ENCODE assay signal across 14 cellular contexts in genomic region chr6:10749734-10750133, GRCh38. TPM values are rescaled to one million over a fixed set of nuclear protein-coding genes. Genes with fewer than 3 reads are reported as not detected.
DNase-seq lines count a peak whose midpoint lies in the region; ATAC-seq, FAIRE-seq and TF ChIP-seq lines count a peak whose summit lies in the region.
"Had no signal": no experiment of that assay in that cellular context is flagged by ENCODE, and none has a peak within 500 bp of the region (broad histone marks: within the 10 kb centered on the region; RNA-seq: fewer than 3 reads in every experiment).

No MANE protein-coding gene starts in this region.

- intact Hi-C loops in Caco-2 (cut with micrococcal nuclease; ENCODE audit: unreplicated experiment), result no loop called here
- intact Hi-C loops in heart right ventricle (cut with DNase I), result loop anchor here in 2 of 10 donors (5.0 to 10.0 kb wide), 2 partner anchors 55 to 57 kb away; partner anchors contain the start of genes C6orf52 (in 2 of the 2) and PAK1IP1 (in 2 of the 2)

- no peak for DNase-seq in A549 (ENCODE audit: low read depth in 1 of 2, low spot score in 1 of 2)
- no peak for DNase-seq in Caco-2
- DNase-seq in SK-N-MC (ENCODE audit: low read depth, low spot score), result no peak
- DNase-seq in endodermal cell, result no peak
- no peak for DNase-seq in stimulated activated CD4-positive, alpha-beta T cell treated with anti-CD3 and anti-CD28 coated beads, Interleukin-2, amount 100 ng/mL, for 48 hours
- DNase-seq in heart right ventricle, result no peak
- no peak for DNase-seq in inferior parietal cortex (ENCODE audit: extremely low spot score)
- DNase-seq: activated CD4-positive, CD25-positive, alpha-beta regulatory T cell treated with anti-CD3 and anti-CD28 coated beads, Interleukin-2, amount 50 U/mL, for 72 hours; NCI-H1417; NCI-H524; substantia nigra had no signal

- H3K27me3 Mint-ChIP-seq in Caco-2 (ENCODE audit: insufficient read depth, unreplicated experiment) (no peaks in the 10 kb centered on the region), endodermal cell (ENCODE audit: insufficient read depth) (no peaks in the 10 kb centered on the region)

- H3K4me3 ChIP-seq in A549 (no peak overlapping the region), Caco-2 (ENCODE audit: low read depth, low read length) (no peak overlapping the region), SK-N-MC (0 out of 2 replicates have a peak overlapping the region, but pooled peaks have one; percentile 99), endodermal cell (ENCODE audit: low read length) (peak overlapping the region; percentile 87), heart right ventricle (no peak overlapping the region)

- 72% methylated on average over 2 of the region's 2 CpGs for WGBS in A549 (ENCODE audit: missing lambda C conversion rate)
- WGBS in endodermal cell (ENCODE audit: insufficient coverage in 1 of 2, insufficient read length in 1 of 2), 2 experiments, result 71 to 83% methylated on average over 1 to 2 of the region's 2 CpGs
- WGBS in heart right ventricle, 2 donors, result 26 to 32% methylated on average over 2 of the region's 2 CpGs

- peak overlapping the region; percentile 77 for H3K4me3 Mint-ChIP-seq in Caco-2 (ENCODE audit: unreplicated experiment)
- H3K4me3 Mint-ChIP-seq in endodermal cell, result peak overlapping the region; percentile 95

- TF ChIP-seq EP300 in A549 (IDR thresholded peaks at IDR 0.05), result no peak

- H3K4me1 ChIP-seq in A549 (peaks cover 20% of the 10 kb centered on the region), Caco-2 (peaks cover 23% of the 10 kb centered on the region), endodermal cell (ENCODE audit: control insufficient read depth, insufficient read depth, low read length) (peaks cover 18% of the 10 kb centered on the region), heart right ventricle (peaks cover 8 to 40% (median 25%) of the 10 kb centered on the region in 9 donors)

- H3K4me2 ChIP-seq in A549, result peak overlapping the region; percentile 85

- H3K27me3 ChIP-seq in Caco-2 (replicated peaks; ENCODE audit: control insufficient read depth, insufficient read depth, low read length) (no peaks in the 10 kb centered on the region), endodermal cell (ENCODE audit: control insufficient read depth, insufficient read depth, low read length, poor library complexity, severe bottlenecking) (no peaks in the 10 kb centered on the region), heart right ventricle (no peaks in the 10 kb centered on the region)

- CTCF ChIA-PET in A549 (lab: Yijun Ruan, JAX), result interaction anchor here (2.2 kb wide), 1 partner anchor 8 kb away, joined by 18 read pairs; no protein-coding TSS in a partner anchor
- CTCF ChIA-PET in Caco-2 (lab: Charles Lee), result no interaction called here

- H3K9me3 ChIP-seq in A549 (no peaks in the 10 kb centered on the region), Caco-2 (no peaks in the 10 kb centered on the region), SK-N-MC (ENCODE audit: low read depth, low read length) (no peaks in the 10 kb centered on the region), endodermal cell (ENCODE audit: control insufficient read depth, low read length) (no peaks in the 10 kb centered on the region), heart right ventricle (no peaks in the 10 kb centered on the region)

- no peak for TF ChIP-seq CTCF in A549 (IDR thresholded peaks at IDR 0.05)
- no peak for TF ChIP-seq CTCF in Caco-2 (IDR thresholded peaks at IDR 0.05; ENCODE audit: insufficient read depth in 1 of 2, low read depth in 1 of 2, low read length in 1 of 2, severe bottlenecking in 1 of 2, unreplicated experiment in 1 of 2)
- no peak for TF ChIP-seq CTCF in endodermal cell (conservative IDR thresholded peaks at IDR 0.05)
- TF ChIP-seq CTCF in heart right ventricle (IDR thresholded peaks at IDR 0.05), result no peak

- BruUV-seq in Caco-2 (replicated peaks; lab: Mats Ljungman, UMichigan), result no TSS peak

- H3K9ac ChIP-seq in SK-N-MC (ENCODE audit: insufficient read length), result no peak overlapping the region
- peak overlapping the region; percentile 93 for H3K9ac ChIP-seq in endodermal cell (ENCODE audit: extremely low read depth, low read length, poor library complexity, severe bottlenecking)

- POLR2A ChIA-PET in A549 (lab: Yijun Ruan, JAX) (no interaction called here), Caco-2 (lab: Charles Lee) (no interaction called here)

- no peak for TF ChIP-seq RAD21 in A549 (conservative IDR thresholded peaks at IDR 0.05 in 1 of 2, IDR thresholded peaks at IDR 0.05 in 1 of 2)

- H3K36me3 ChIP-seq in Caco-2 (ENCODE audit: control insufficient read depth, insufficient read depth, low read length) (peaks cover 2% of the 10 kb centered on the region; the same call in 1 of the 2 replicates), SK-N-MC (ENCODE audit: insufficient read depth, low read length) (peaks cover 51% of the 10 kb centered on the region), endodermal cell (ENCODE audit: control insufficient read depth, insufficient read depth, low read length) (peaks cover 44% of the 10 kb centered on the region), heart right ventricle (peaks cover 0 to 58% (median 14%) of the 10 kb centered on the region in 9 donors)

- H3K27ac ChIP-seq in A549, result 0 out of 6 replicates have a peak overlapping the region, but pooled peaks of 1 of the 2 experiments have one; percentile 4
- H3K27ac ChIP-seq in SK-N-MC, result no peak overlapping the region
- H3K27ac ChIP-seq in endodermal cell (ENCODE audit: low read depth, low read length), result peak overlapping the region; percentile 62
- no peak overlapping the region for H3K27ac ChIP-seq in heart right ventricle
- H3K27ac ChIP-seq: coronary artery had no signal

- H3K4me1 Mint-ChIP-seq in Caco-2 (ENCODE audit: low read depth, unreplicated experiment) (peaks cover 29% of the 10 kb centered on the region), endodermal cell (peaks cover 67% of the 10 kb centered on the region)

- H3K9me3 Mint-ChIP-seq in Caco-2 (ENCODE audit: unreplicated experiment) (no peaks in the 10 kb centered on the region), endodermal cell (no peaks in the 10 kb centered on the region)

- no peak for FAIRE-seq in A549 (lab: Jason Lieb, UNC)

- TF ChIP-seq POLR2A in A549 (IDR thresholded peaks at IDR 0.05; ENCODE audit: low read length), result no peak

- ATAC-seq in A549, result no peak
- ATAC-seq in HG03342 (IDR thresholded peaks at IDR 0.05; ENCODE audit: unreplicated experiment), result no peak
- no peak for ATAC-seq in heart right ventricle
- ATAC-seq: sciatic nerve had no signal

- H3K36me3 Mint-ChIP-seq in Caco-2 (ENCODE audit: insufficient read depth, unreplicated experiment) (peaks cover 56% of the 10 kb centered on the region), endodermal cell (ENCODE audit: low read depth) (peaks cover 44% of the 10 kb centered on the region)

- H3K27ac Mint-ChIP-seq in Caco-2 (ENCODE audit: unreplicated experiment) (no peak overlapping the region), endodermal cell (peak overlapping the region; percentile 97)

TF ChIP-seq in A549, 52 proteins besides CTCF, POLR2A, EP300 and RAD21 (continues in another document):
- TF ChIP-seq HOXB13 (CRISPR knock-in tag; IDR thresholded peaks at IDR 0.05; ENCODE audit: low read depth) (no peak), CEBPB (IDR thresholded peaks at IDR 0.05) (no peak)

RNA-seq across cellular contexts. Expression of gene TMEM14B, which starts 2.1 kb away (rescaled TPM):
- polyA plus RNA-seq in A549 (2011; rRNA removed), result 113 and 177 TPM in 2 replicates
- 112 and 120 TPM in 2 replicates for polyA plus RNA-seq in A549 (2012; cell fraction: cytosol; rRNA removed)
- polyA plus RNA-seq in A549 (2012; cell fraction: nucleus; rRNA removed), result 35.5 and 56.5 TPM in 2 replicates
- 118 to 152 TPM (median 121 TPM) in 3 replicates for polyA plus RNA-seq in A549 (2017; fragmentation: RNase III; extraction: RNeasy Plus Mini Kit Qiagen cat#74134 plus additional on column Dnase treatment)
- 29.2 and 36.2 TPM in 2 replicates for polyA minus RNA-seq in A549 (2011; rRNA and poly(A)+ RNA removed)
- 104 and 105 TPM in 2 replicates for total RNA-seq in Caco-2 (2022)
- 100 to 1,000 TPM; 165 to 242 TPM for total RNA-seq in endodermal cell
- polyA plus RNA-seq in endodermal cell (2013, experiment 1 of 2), result 111 TPM
- 120 TPM for polyA plus RNA-seq in endodermal cell (2013, experiment 2 of 2)
- 100 to 1,000 TPM in 9 of 10 donors, 10 to 100 TPM in 1; 93.5 to 116 (median 108) TPM for total RNA-seq in heart right ventricle
- polyA plus RNA-seq in heart right ventricle, result 10 to 100 TPM; 64.5 to 71.2 TPM

RNA-seq across cellular contexts. Expression of gene TMEM14C, which starts 26.9 kb away (rescaled TPM):
- polyA plus RNA-seq in A549 (2011; rRNA removed), result 173 and 230 TPM in 2 replicates
- polyA plus RNA-seq in A549 (2012; cell fraction: cytosol; rRNA removed), result 185 and 217 TPM in 2 replicates
- polyA plus RNA-seq in A549 (2012; cell fraction: nucleus; rRNA removed), result 111 and 117 TPM in 2 replicates
- 152 to 178 TPM (median 161 TPM) in 3 replicates for polyA plus RNA-seq in A549 (2017; fragmentation: RNase III; extraction: RNeasy Plus Mini Kit Qiagen cat#74134 plus additional on column Dnase treatment)
- polyA minus RNA-seq in A549 (2011; rRNA and poly(A)+ RNA removed), result 40.2 and 46.0 TPM in 2 replicates
- 116 and 134 TPM in 2 replicates for total RNA-seq in Caco-2 (2022)
- 100 to 1,000 TPM; 102 to 118 TPM for total RNA-seq in endodermal cell
- polyA plus RNA-seq in endodermal cell (2013, experiment 1 of 2), result 149 TPM
- 146 TPM for polyA plus RNA-seq in endodermal cell (2013, experiment 2 of 2)
- 100 to 1,000 TPM; 105 to 133 (median 116) TPM for total RNA-seq in heart right ventricle
- 100 to 1,000 TPM; 114 to 116 TPM for polyA plus RNA-seq in heart right ventricle

RNA-seq across cellular contexts. Expression of gene PAK1IP1, which starts 55.0 kb away (rescaled TPM):
- polyA plus RNA-seq in A549 (2011; rRNA removed) (26.8 and 33.4 TPM in 2 replicates), A549 (2017; fragmentation: RNase III; extraction: RNeasy Plus Mini Kit Qiagen cat#74134 plus additional on column Dnase treatment) (23.1 to 30.4 TPM (median 23.5 TPM) in 3 replicates), heart right ventricle (10 to 100 TPM in 1 of 2 donors, 1 to 10 TPM in 1; 6.1 to 15.7 TPM)
- polyA plus RNA-seq in A549 (2012; cell fraction: cytosol; rRNA removed), result 12.1 and 14.8 TPM in 2 replicates
- 5.0 and 6.4 TPM in 2 replicates for polyA plus RNA-seq in A549 (2012; cell fraction: nucleus; rRNA removed)
- 8.0 and 8.2 TPM in 2 replicates for polyA minus RNA-seq in A549 (2011; rRNA and poly(A)+ RNA removed)
- total RNA-seq in Caco-2 (2022) (23.9 and 25.9 TPM in 2 replicates), endodermal cell (10 to 100 TPM; 15.3 to 16.8 TPM), heart right ventricle (10 to 100 TPM in 2 of 10 donors, 1 to 10 TPM in 8; 5.8 to 13.5 (median 8.4) TPM)
- 18.2 TPM for polyA plus RNA-seq in endodermal cell (2013, experiment 1 of 2)
- 17.8 TPM for polyA plus RNA-seq in endodermal cell (2013, experiment 2 of 2)

RNA-seq across cellular contexts. Expression of gene C6orf52, which starts 55.3 kb away (rescaled TPM):
- polyA plus RNA-seq in A549 (2011; rRNA removed) (2.2 and 3.2 TPM in 2 replicates), A549 (2017; fragmentation: RNase III; extraction: RNeasy Plus Mini Kit Qiagen cat#74134 plus additional on column Dnase treatment) (1.3 to 1.7 TPM (median 1.4 TPM) in 3 replicates), heart right ventricle (under 1 TPM; 0.80 to 0.88 TPM)
- polyA plus RNA-seq in A549 (2012; cell fraction: cytosol; rRNA removed), result 1.3 and 1.6 TPM in 2 replicates
- 0.32 and 0.61 TPM in 2 replicates for polyA plus RNA-seq in A549 (2012; cell fraction: nucleus; rRNA removed)
- 0.70 TPM in 1 of 2 replicates, not detected in the other for polyA minus RNA-seq in A549 (2011; rRNA and poly(A)+ RNA removed)
- total RNA-seq in Caco-2 (2022) (3.1 and 4.3 TPM in 2 replicates), endodermal cell (1 to 10 TPM; 1.7 to 1.9 TPM), heart right ventricle (1 to 10 TPM in 2 of 10 donors, under 1 TPM in 5, not detected in 3; 0.59 to 1.6 (median 0.86) TPM)
- 3.9 TPM for polyA plus RNA-seq in endodermal cell (2013, experiment 1 of 2)
- polyA plus RNA-seq in endodermal cell (2013, experiment 2 of 2), result 3.4 TPM

Comparison
In these comparisons a context has a peak if more than half of its experiments do, and no peak if none do; other contexts are left out.
1. H3K4me3 ChIP-seq: peak in SK-N-MC (single experiment) and endodermal cell (single experiment); none in A549 (single experiment), Caco-2 (single experiment) and heart right ventricle (0 of 10).